ENCODE assay signal across 30 cellular contexts in the genomic region with DNA sequence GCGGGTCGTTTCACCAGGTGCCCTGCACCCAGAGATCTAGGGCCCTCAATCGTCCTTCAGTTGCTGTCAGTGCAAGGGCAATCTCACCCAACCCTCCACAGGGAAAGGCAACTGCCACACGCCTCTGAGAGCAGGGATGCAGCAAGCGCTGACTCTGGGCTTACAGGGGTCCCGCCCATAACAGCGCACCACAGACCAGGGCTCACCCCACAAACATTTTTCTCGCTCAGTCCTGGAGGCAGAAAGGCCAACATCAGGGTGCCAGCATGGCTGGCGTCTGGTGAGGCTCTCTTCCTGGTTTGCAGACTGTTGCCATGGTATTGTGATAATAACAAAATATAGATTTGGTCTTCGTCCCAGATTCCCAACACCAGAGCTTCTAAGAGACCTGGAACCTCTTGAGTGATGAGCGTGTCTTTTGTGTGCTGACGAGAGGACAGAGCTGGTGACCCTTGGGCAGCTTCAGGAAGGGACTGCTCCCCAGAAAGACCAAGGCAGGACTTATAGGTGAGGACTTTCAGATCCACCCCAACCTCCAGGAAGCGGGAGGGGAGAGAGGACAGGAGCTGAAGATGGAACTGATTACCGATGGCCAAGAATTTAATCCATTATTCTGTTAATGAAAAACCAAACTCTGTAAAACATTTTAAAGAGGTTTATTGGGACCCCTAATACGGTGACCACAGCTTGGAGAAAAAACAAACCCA. TPM values are rescaled to one million over a fixed set of nuclear protein-coding genes. Genes with fewer than 3 reads are reported as not detected.
DNase-seq lines count a peak whose midpoint lies in the region; ATAC-seq, FAIRE-seq and TF ChIP-seq lines count a peak whose summit lies in the region.
"Had no signal": no experiment of that assay in that cellular context is flagged by ENCODE, and none has a peak within 500 bp of the region (broad histone marks: within the 10 kb centered on the region; RNA-seq: fewer than 3 reads in every experiment).

No MANE protein-coding gene starts in this region.

- TF ChIP-seq POLR2A in ovary (IDR thresholded peaks at IDR 0.05) (no peak), uterus (IDR thresholded peaks at IDR 0.05) (no peak)

- peak; percentile 41 for DNase-seq in cardiac septum (ENCODE audit: low spot score)
- no peak for DNase-seq in Right ventricle myocardium superior
- DNase-seq in activated CD8-positive, alpha-beta memory T cell treated with anti-CD3 and anti-CD28 coated beads, Interleukin-2, amount 10 ng/mL, durations not matched to agents 7 days and 5 days = peak; percentile 22
- DNase-seq in ovary = peak in 3 of 5 donors; percentile 2 to 13 (median 6)
- peak; percentile 6 to 10 for DNase-seq in uterus
- DNase-seq in small intestine = no peak
- DNase-seq in NCI-H146 (lab: John Stamatoyannopoulos, UW) = no peak
- DNase-seq: ACHN; activated CD4-positive, alpha-beta memory T cell treated with anti-CD3 and anti-CD28 coated beads, Interleukin-2, amount 10 ng/mL, durations not matched to agents 7 days and 5 days; activated naive CD4-positive, alpha-beta T cell treated with Interleukin-2 at 50 U/mL for 16 hours; activated T-cell treated with anti-CD3 and anti-CD28 coated beads, Interleukin-2, amount 50 U/mL, for 24 hours; hypothalamus; left ventricle myocardium inferior; naive thymus-derived CD4-positive, alpha-beta T cell; NCI-H1092; NCI-H1930; NCI-H446 treated with DMSO at 0.1 percent for 48 hours had no signal

- H3K4me1 ChIP-seq in ovary (ENCODE audit: insufficient read depth) (peaks cover under 1% of the 10 kb centered on the region), uterus (peaks cover 6 to 8% of the 10 kb centered on the region in 2 donors), small intestine (ENCODE audit: control insufficient read depth in 2 of 2, insufficient read depth in 1 of 2, low read depth in 1 of 2, low read length in 1 of 2) (no peaks in the 10 kb centered on the region)
- H3K4me1 ChIP-seq: Caco-2, right lobe of liver had no signal

- WGBS in ovary, 3 donors = 82 to 87% (median 83%) methylated on average over 15 of the region's 15 CpGs
- 77 to 86% (median 80%) methylated on average over 15 of the region's 15 CpGs for WGBS in small intestine, 3 donors

- H3K27ac ChIP-seq in ovary (no peak overlapping the region), uterus (no peak overlapping the region), small intestine (ENCODE audit: low read depth in 1 of 2, low read length in 1 of 2) (no peak overlapping the region)
- H3K27ac ChIP-seq: BLaER1 treated with 17β-estradiol and CSF1 and Interleukin-3, amounts not matched to agents 10 nM and 100 nM; HL-60; left ventricle myocardium inferior; right lobe of liver had no signal

- H3K36me3 ChIP-seq in ovary = no peaks in the 10 kb centered on the region
- no peaks in the 10 kb centered on the region for H3K36me3 ChIP-seq in uterus
- H3K36me3 ChIP-seq in small intestine (ENCODE audit: control insufficient read depth in 2 of 2, insufficient read depth in 2 of 2, low read length in 2 of 2) = no peaks in the 10 kb centered on the region
- H3K36me3 ChIP-seq: BLaER1 treated with 17β-estradiol and CSF1 and Interleukin-3, amounts not matched to agents 10 nM and 100 nM; left ventricle myocardium inferior; right lobe of liver had no signal

- TF ChIP-seq CTCF in ovary (IDR thresholded peaks at IDR 0.05) (no peak), uterus (IDR thresholded peaks at IDR 0.05) (no peak)

- H3K9me3 ChIP-seq in ovary (no peaks in the 10 kb centered on the region), uterus (no peaks in the 10 kb centered on the region), small intestine (ENCODE audit: control insufficient read depth, low read depth) (no peaks in the 10 kb centered on the region)
- H3K9me3 ChIP-seq: right lobe of liver had no signal

- intact Hi-C loops in cardiac septum (cut with DNase I) = no loop called here
- intact Hi-C loops in Right ventricle myocardium superior (cut with DNase I) = no loop called here
- intact Hi-C loops in ovary (cut with DNase I) = no loop called here
- intact Hi-C loops in uterus (cut with DNase I; ENCODE audit: low total_unique reads) = no loop called here

- TF ChIP-seq EP300 in ovary (IDR thresholded peaks at IDR 0.05) = no peak

- H3K27me3 Mint-ChIP-seq in activated CD8-positive, alpha-beta memory T cell treated with anti-CD3 and anti-CD28 coated beads, Interleukin-2, amount 10 ng/mL, durations not matched to agents 7 days and 5 days = peaks cover 59% of the 10 kb centered on the region

- H3K27me3 ChIP-seq in ovary = no peaks in the 10 kb centered on the region
- no peaks in the 10 kb centered on the region for H3K27me3 ChIP-seq in uterus
- peaks cover 2% of the 10 kb centered on the region in 2 donors for H3K27me3 ChIP-seq in small intestine (ENCODE audit: control insufficient read depth in 2 of 2, insufficient read depth in 2 of 2, low read length in 2 of 2)
- H3K27me3 ChIP-seq: BLaER1 treated with 17β-estradiol and CSF1 and Interleukin-3, amounts not matched to agents 10 nM and 100 nM; right lobe of liver had no signal

- no peak overlapping the region for H3K4me3 Mint-ChIP-seq in activated CD8-positive, alpha-beta memory T cell treated with anti-CD3 and anti-CD28 coated beads, Interleukin-2, amount 10 ng/mL, durations not matched to agents 7 days and 5 days
- H3K4me3 Mint-ChIP-seq: activated CD4-positive, alpha-beta memory T cell treated with anti-CD3 and anti-CD28 coated beads, Interleukin-2, amount 10 ng/mL, durations not matched to agents 7 days and 5 days; activated T-cell treated with anti-CD3 and anti-CD28 coated beads, Interleukin-2, amount 50 U/mL, for 24 hours; mesothelial cell of epicardium; T-cell had no signal

- peaks cover 6% of the 10 kb centered on the region for H3K36me3 Mint-ChIP-seq in activated CD8-positive, alpha-beta memory T cell treated with anti-CD3 and anti-CD28 coated beads, Interleukin-2, amount 10 ng/mL, durations not matched to agents 7 days and 5 days
- H3K36me3 Mint-ChIP-seq: T-cell had no signal

- ATAC-seq in Right ventricle myocardium superior (ENCODE audit: poor library complexity) (no peak), GM18519 (IDR thresholded peaks at IDR 0.05; ENCODE audit: low FRiP score, unreplicated experiment) (no peak)
- ATAC-seq in activated CD8-positive, alpha-beta memory T cell treated with anti-CD3 and anti-CD28 coated beads, Interleukin-2, amount 10 ng/mL, durations not matched to agents 7 days and 5 days = no peak
- ATAC-seq: activated CD4-positive, CD25-positive, alpha-beta regulatory T cell treated with anti-CD3 and anti-CD28 coated beads, Interleukin-2, amount 50 U/mL, for 24 hours; GM12878; HCT116; naive thymus-derived CD4-positive, alpha-beta T cell; right lobe of liver; T-cell had no signal

- no peak for FAIRE-seq in small intestine (lab: Jason Lieb, UNC)
- FAIRE-seq: GM12878, urothelium cell line had no signal

- no peak overlapping the region for H3K4me3 ChIP-seq in ovary
- no peak overlapping the region for H3K4me3 ChIP-seq in uterus
- no peak overlapping the region for H3K4me3 ChIP-seq in small intestine (ENCODE audit: low read depth in 1 of 2, low read length in 2 of 2)
- H3K4me3 ChIP-seq: BLaER1 treated with 17β-estradiol and CSF1 and Interleukin-3, amounts not matched to agents 10 nM and 100 nM; GM12878; left ventricle myocardium inferior; right lobe of liver had no signal

- H3K9me3 Mint-ChIP-seq in activated CD8-positive, alpha-beta memory T cell treated with anti-CD3 and anti-CD28 coated beads, Interleukin-2, amount 10 ng/mL, durations not matched to agents 7 days and 5 days (ENCODE audit: low read depth) = peaks cover 8% of the 10 kb centered on the region

- CTCF ChIA-PET in activated CD8-positive, alpha-beta memory T cell treated with anti-CD3 and anti-CD28 coated beads, Interleukin-2, amount 10 ng/mL, durations not matched to agents 7 days and 5 days (lab: Charles Lee) = no interaction called here

- no peak overlapping the region for H3K27ac Mint-ChIP-seq in activated CD8-positive, alpha-beta memory T cell treated with anti-CD3 and anti-CD28 coated beads, Interleukin-2, amount 10 ng/mL, durations not matched to agents 7 days and 5 days
- H3K27ac Mint-ChIP-seq: activated CD4-positive, alpha-beta memory T cell treated with anti-CD3 and anti-CD28 coated beads, Interleukin-2, amount 10 ng/mL, durations not matched to agents 7 days and 5 days; activated T-cell treated with anti-CD3 and anti-CD28 coated beads, Interleukin-2, amount 50 U/mL, for 24 hours; mesothelial cell of epicardium; naive thymus-derived CD4-positive, alpha-beta T cell; T-cell had no signal

- H3K4me1 Mint-ChIP-seq in activated CD8-positive, alpha-beta memory T cell treated with anti-CD3 and anti-CD28 coated beads, Interleukin-2, amount 10 ng/mL, durations not matched to agents 7 days and 5 days = no peaks in the 10 kb centered on the region
- H3K4me1 Mint-ChIP-seq: activated CD4-positive, alpha-beta memory T cell treated with anti-CD3 and anti-CD28 coated beads, Interleukin-2, amount 10 ng/mL, durations not matched to agents 7 days and 5 days; naive thymus-derived CD4-positive, alpha-beta T cell; T-cell had no signal

RNA-seq across cellular contexts. Expression of gene C13orf46, which starts 51.3 kb away (rescaled TPM):
- total RNA-seq in cardiac septum (0.40 TPM), Right ventricle myocardium superior (0.32 TPM), ovary (1 to 10 TPM in 2 of 7 donors, under 1 TPM in 3, not detected in 2; 0.35 to 2.0 (median 0.58) TPM), uterus (1 to 10 TPM in 1 of 4 donors, under 1 TPM in 1, not detected in 2; 0.07 to 1.7 TPM)
- 1 to 10 TPM in 1 of 2 experiments, under 1 TPM in 1; 0.37 to 2.3 TPM for total RNA-seq in activated CD8-positive, alpha-beta memory T cell treated with anti-CD3 and anti-CD28 coated beads, Interleukin-2, amount 10 ng/mL, durations not matched to agents 7 days and 5 days
- polyA plus RNA-seq in ovary (under 1 TPM; 0.05 to 0.31 TPM), small intestine (under 1 TPM in 2 of 3 donors, not detected in 1; 0.22 to 0.27 TPM)
- total RNA-seq: Caco-2, Daoy had no signal

RNA-seq across cellular contexts. Expression of gene GAS6, which starts 58.7 kb away (rescaled TPM):
- total RNA-seq in cardiac septum (201 TPM), Right ventricle myocardium superior (181 TPM), ovary (100 to 1,000 TPM in 6 of 7 donors, 10 to 100 TPM in 1; 98.3 to 336 (median 143) TPM), uterus (100 to 1,000 TPM; 128 to 287 (median 199) TPM)
- under 1 TPM; 0.15 to 0.23 TPM for total RNA-seq in activated CD8-positive, alpha-beta memory T cell treated with anti-CD3 and anti-CD28 coated beads, Interleukin-2, amount 10 ng/mL, durations not matched to agents 7 days and 5 days
- polyA plus RNA-seq in ovary (100 to 1,000 TPM in 1 of 2 donors, 10 to 100 TPM in 1; 44.9 to 183 TPM), small intestine (100 to 1,000 TPM in 2 of 3 donors, 10 to 100 TPM in 1; 69.2 to 136 (median 103) TPM)
- total RNA-seq: OCI-LY7 had no signal

Comparison
In these comparisons a context has a peak if more than half of its experiments do, and no peak if none do; other contexts are left out.
1. DNase-seq: peak in cardiac septum (single experiment), activated CD8-positive, alpha-beta memory T cell treated with anti-CD3 and anti-CD28 coated beads, Interleukin-2, amount 10 ng/mL, durations not matched to agents 7 days and 5 days (single experiment), ovary (3 of 5) and uterus (2 of 2); none in Right ventricle myocardium superior (single experiment), small intestine (single experiment) and NCI-H146 (single experiment).
2. RNA of gene GAS6, which starts 58.7 kb away (total RNA-seq): 128 to 287 TPM in uterus, 201 TPM in cardiac septum (single experiment), 181 TPM in Right ventricle myocardium superior (single experiment) and 98.3 to 336 TPM in ovary; 0.15 to 0.23 TPM in activated CD8-positive, alpha-beta memory T cell treated with anti-CD3 and anti-CD28 coated beads, Interleukin-2, amount 10 ng/mL, durations not matched to agents 7 days and 5 days; every median in the first group is over 10 times any median in the second.